Comparison of ENCODE assay signal across 2 cellular contexts in genomic region chr1:3567405-3567804, GRCh38.
TF ChIP-seq lines count a peak whose summit lies in the region.

No MANE protein-coding gene starts in this region.

TF ChIP-seq in HepG2, 621 proteins besides CTCF, POLR2A, EP300 and RAD21:
- no peak for TF ChIP-seq SIX4 (CRISPR knock-in tag; IDR thresholded peaks at IDR 0.05)
- TF ChIP-seq RBFOX2 (IDR thresholded peaks at IDR 0.05; ENCODE audit: low read depth, low read length): peak; percentile 73
- TF ChIP-seq DPF2 (CRISPR knock-in tag; IDR thresholded peaks at IDR 0.05; ENCODE audit: borderline replicate concordance, low read depth): no peak
- TF ChIP-seq ZHX1 (CRISPR knock-in tag; IDR thresholded peaks at IDR 0.05; ENCODE audit: low read depth): no peak
- TF ChIP-seq AGO2 (optimal IDR thresholded peaks at IDR 0.05; ENCODE audit: low read depth, low read length): peak; percentile 81

TF ChIP-seq in K562, 482 proteins besides CTCF, POLR2A, EP300 and RAD21:
- TF ChIP-seq COPS2 (conservative IDR thresholded peaks at IDR 0.05) (no peak), ZNF143 (CRISPR knock-in tag; IDR thresholded peaks at IDR 0.05) (no peak), ZBTB17 (CRISPR knock-in tag; IDR thresholded peaks at IDR 0.05) (no peak), ZNF384 (IDR thresholded peaks at IDR 0.05; ENCODE audit: low read depth, low read length) (no peak), ELK1 (CRISPR knock-in tag; IDR thresholded peaks at IDR 0.05) (no peak), ZNF586 (CRISPR knock-in tag; conservative IDR thresholded peaks at IDR 0.05) (no peak), MTA3 (IDR thresholded peaks at IDR 0.05; ENCODE audit: borderline replicate concordance) (no peak), ARHGAP35 (IDR thresholded peaks at IDR 0.05; ENCODE audit: partially characterized antibody) (no peak), HOMEZ (CRISPR knock-in tag; IDR thresholded peaks at IDR 0.05) (no peak)
